Comparison of ENCODE assay signal across 25 cellular contexts in the genomic region with DNA sequence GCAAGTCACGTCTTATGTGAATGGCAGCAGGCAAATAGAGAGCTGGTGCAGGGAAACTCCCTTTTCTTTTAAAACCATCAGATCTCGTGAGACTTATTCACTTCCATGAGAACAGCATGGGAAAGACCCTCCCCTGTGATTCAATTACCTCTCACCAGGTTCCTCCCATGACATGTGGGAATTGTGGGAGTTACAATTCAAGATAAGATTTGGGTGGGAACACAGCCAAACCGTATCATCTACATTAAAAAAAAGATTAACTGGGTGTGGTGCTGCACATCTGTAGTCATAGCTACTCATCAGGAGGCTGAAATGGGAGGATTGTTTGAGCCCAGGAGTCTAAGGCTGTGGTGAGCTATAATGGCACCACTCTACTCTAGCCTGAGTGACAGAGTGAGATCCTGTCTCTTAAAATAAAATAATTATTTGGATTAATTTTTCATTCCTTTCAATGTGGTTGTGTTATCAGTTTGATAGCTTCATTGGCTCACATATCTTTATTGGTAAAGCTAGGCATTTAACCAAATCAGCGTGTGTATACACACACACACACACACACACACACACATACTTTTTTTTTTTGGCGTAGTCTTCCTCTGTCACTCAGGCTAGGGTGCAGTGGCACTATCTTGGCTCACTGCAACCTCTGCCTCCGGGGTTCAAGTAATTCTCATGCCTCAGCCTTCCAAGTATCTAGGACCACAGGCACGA. TPM values are rescaled to one million over a fixed set of nuclear protein-coding genes. Genes with fewer than 3 reads are reported as not detected.
DNase-seq lines count a peak whose midpoint lies in the region; ATAC-seq, FAIRE-seq and TF ChIP-seq lines count a peak whose summit lies in the region.
"Had no signal": no experiment of that assay in that cellular context is flagged by ENCODE, and none has a peak within 500 bp of the region (broad histone marks: within the 10 kb centered on the region; RNA-seq: fewer than 3 reads in every experiment).

No MANE protein-coding gene starts in this region.

- TF ChIP-seq EP300 in H1 (IDR thresholded peaks at IDR 0.05; ENCODE audit: borderline replicate concordance in 1 of 2, low read depth in 2 of 2, low read length in 2 of 2): no peak

- H3K9me3 Mint-ChIP-seq in GM23338: no peaks in the 10 kb centered on the region
- no peaks in the 10 kb centered on the region for H3K9me3 Mint-ChIP-seq in neural progenitor cell
- no peaks in the 10 kb centered on the region for H3K9me3 Mint-ChIP-seq in osteocyte (ENCODE audit: unreplicated experiment)
- H3K9me3 Mint-ChIP-seq in naive thymus-derived CD4-positive, alpha-beta T cell: no peaks in the 10 kb centered on the region
- H3K9me3 Mint-ChIP-seq: activated CD8-positive, alpha-beta T cell treated with anti-CD3 and anti-CD28 coated beads for 36 hours; stimulated activated naive CD8-positive, alpha-beta T cell treated with anti-CD3 and anti-CD28 coated beads, Interleukin-15, Interleukin-2, amounts not matched to agents 100 ng/mL and 50 ng/mL, for 24 hours had no signal

- H3K9me2 ChIP-seq in GM23338 (ENCODE audit: insufficient read depth) (no peaks in the 10 kb centered on the region), Karpas-422 (replicated peaks; ENCODE audit: insufficient read depth, low read length) (no peaks in the 10 kb centered on the region)

- ATAC-seq in GM23338: peak; percentile 49
- no peak for ATAC-seq in HG03460 (IDR thresholded peaks at IDR 0.05; ENCODE audit: unreplicated experiment)
- ATAC-seq in naive thymus-derived CD4-positive, alpha-beta T cell: no peak
- ATAC-seq: activated CD8-positive, alpha-beta T cell treated with anti-CD3 and anti-CD28 coated beads for 36 hours; SK-N-SH treated with all-trans-retinoic acid at 6 μM for 48 hours had no signal

- H3K9ac ChIP-seq in Karpas-422 (ENCODE audit: low read length) (no peak overlapping the region), H1 (replicated peaks in 1 of 4; ENCODE audit: extremely low read depth in 1 of 4, low read depth in 3 of 4, low read length in 3 of 4) (no peak overlapping the region), neural progenitor cell (no peak overlapping the region)

- H3K79me2 ChIP-seq in GM23338 (replicated peaks; ENCODE audit: insufficient read depth): peaks cover 82% of the 10 kb centered on the region
- H3K79me2 ChIP-seq in Karpas-422 (ENCODE audit: low read length): peaks cover 91% of the 10 kb centered on the region
- peaks cover 0 to 67% of the 10 kb centered on the region in 2 experiments; a peak in 3 of 4 replicates for H3K79me2 ChIP-seq in H1 (ENCODE audit: control insufficient read depth in 1 of 2, insufficient read depth in 2 of 2, low read length in 2 of 2)
- peaks cover 98% of the 10 kb centered on the region for H3K79me2 ChIP-seq in neural progenitor cell (ENCODE audit: low read depth)

- CTCF ChIA-PET in H1 (lab: Charles Lee; ENCODE audit: partially characterized antibody): no interaction called here
- CTCF ChIA-PET in naive thymus-derived CD4-positive, alpha-beta T cell (lab: Charles Lee): interaction anchor here (0.6 kb wide), 1 partner anchor 31 kb away, joined by 4 read pairs; no protein-coding TSS in a partner anchor

- H3K4me3 Mint-ChIP-seq in GM23338 (no peak overlapping the region), neural progenitor cell (no peak overlapping the region), osteocyte (ENCODE audit: unreplicated experiment) (no peak overlapping the region)
- H3K4me3 Mint-ChIP-seq in naive thymus-derived CD4-positive, alpha-beta T cell: peak overlapping the region in 1 of 10 donors; percentile 6
- H3K4me3 Mint-ChIP-seq: activated CD8-positive, alpha-beta T cell treated with anti-CD3 and anti-CD28 coated beads for 36 hours; stimulated activated naive CD8-positive, alpha-beta T cell treated with anti-CD3 and anti-CD28 coated beads, Interleukin-15, Interleukin-2, amounts not matched to agents 100 ng/mL and 50 ng/mL, for 24 hours had no signal

- H3K4me1 Mint-ChIP-seq in GM23338 (peaks cover 21% of the 10 kb centered on the region), neural progenitor cell (peaks cover 25% of the 10 kb centered on the region), osteocyte (ENCODE audit: unreplicated experiment) (peaks cover 7% of the 10 kb centered on the region)
- H3K4me1 Mint-ChIP-seq in naive thymus-derived CD4-positive, alpha-beta T cell: peaks cover 5 to 76% (median 64%) of the 10 kb centered on the region in 7 donors

- H3K79me1 ChIP-seq in H1 (ENCODE audit: low read depth, low read length): peaks cover 2% of the 10 kb centered on the region; the same call in 1 of the 2 replicates

- no peak for TF ChIP-seq RAD21 in H1 (IDR thresholded peaks at IDR 0.05 in 1 of 2, conservative IDR thresholded peaks at IDR 0.05 in 1 of 2; ENCODE audit: low read depth in 2 of 2, low read length in 2 of 2)

- FAIRE-seq in H1 (lab: Jason Lieb, UNC): no peak

- H4K5ac ChIP-seq in H1 (ENCODE audit: insufficient read length, low read depth, low read length): no peak overlapping the region

- POLR2A ChIA-PET in H1 (lab: Charles Lee; ENCODE audit: partially characterized antibody): interaction anchor here (1.1 to 2.2 kb wide), 5 partner anchors 22 to 123 kb away, joined by 3 to 8 read pairs (median 4); partner anchors contain the start of gene DENND4C
- POLR2A ChIA-PET in naive thymus-derived CD4-positive, alpha-beta T cell (lab: Charles Lee): no interaction called here

- no peak overlapping the region for H4K91ac ChIP-seq in H1 (replicated peaks; ENCODE audit: insufficient read length, low read length)

- H3K9me3 ChIP-seq in Karpas-422 (ENCODE audit: low read length) (no peaks in the 10 kb centered on the region), H1 (ENCODE audit: insufficient read depth in 2 of 2, low read depth in 1 of 2, low read length in 1 of 2) (no peaks in the 10 kb centered on the region), neural progenitor cell (ENCODE audit: low read depth) (no peaks in the 10 kb centered on the region)
- H3K9me3 ChIP-seq in naive thymus-derived CD4-positive, alpha-beta T cell (ENCODE audit: control insufficient read depth in 2 of 3, low read length in 3 of 3): no peaks in the 10 kb centered on the region
- H3K9me3 ChIP-seq: spleen, tibial nerve had no signal

- no peak for TF ChIP-seq CTCF in GM23338 (conservative IDR thresholded peaks at IDR 0.05; ENCODE audit: low read depth in 2 of 2)
- no peak for TF ChIP-seq CTCF in H1 (IDR thresholded peaks at IDR 0.05; ENCODE audit: control extremely low read depth in 1 of 3, insufficient read depth in 1 of 3, low read depth in 1 of 3, low read length in 3 of 3)
- TF ChIP-seq CTCF in neural progenitor cell (IDR thresholded peaks at IDR 0.05): no peak
- no peak for TF ChIP-seq CTCF in osteocyte (IDR thresholded peaks at IDR 0.05)

- no peak overlapping the region for H3K4ac ChIP-seq in H1 (replicated peaks; ENCODE audit: insufficient read length, low read depth, low read length)

- no peak overlapping the region for H2BK20ac ChIP-seq in H1 (ENCODE audit: low read length)

- no peak overlapping the region for H2BK15ac ChIP-seq in H1 (ENCODE audit: low read length)

- no peak overlapping the region for H3K14ac ChIP-seq in H1 (ENCODE audit: insufficient read length)

- H3K27me3 ChIP-seq in GM23338 (ENCODE audit: insufficient read depth) (no peaks in the 10 kb centered on the region), Karpas-422 (ENCODE audit: low read length) (no peaks in the 10 kb centered on the region), H1 (replicated peaks in 1 of 4; ENCODE audit: control insufficient read depth in 3 of 4, extremely low read depth in 1 of 4, insufficient read depth in 3 of 4, low read length in 3 of 4) (no peaks in the 10 kb centered on the region), neural progenitor cell (no peaks in the 10 kb centered on the region)
- no peaks in the 10 kb centered on the region for H3K27me3 ChIP-seq in naive thymus-derived CD4-positive, alpha-beta T cell (ENCODE audit: control insufficient read depth in 2 of 2, insufficient read depth in 2 of 2, low read length in 2 of 2)
- H3K27me3 ChIP-seq: spleen, tibial nerve had no signal

- H4K8ac ChIP-seq in H1 (ENCODE audit: extremely low read depth, insufficient read depth, low read length): no peak overlapping the region

- no peak overlapping the region for H3K23ac ChIP-seq in H1 (ENCODE audit: insufficient read length)

- no peak overlapping the region for H3K18ac ChIP-seq in H1 (ENCODE audit: extremely low read depth, low read length)

- intact Hi-C loops in naive thymus-derived CD4-positive, alpha-beta T cell (cut with micrococcal nuclease): no loop called here

- H3F3A ChIP-seq in GM23338 (replicated peaks; ENCODE audit: low read depth) (no peaks in the 10 kb centered on the region), neural progenitor cell (ENCODE audit: low read depth) (peaks cover 27% of the 10 kb centered on the region)

- no peak for TF ChIP-seq POLR2A in H1 (IDR thresholded peaks at IDR 0.05; ENCODE audit: control extremely low read depth in 1 of 2, low read depth in 2 of 2, low read length in 2 of 2)

- H3K4me3 ChIP-seq in GM23338 (no peak overlapping the region), Karpas-422 (ENCODE audit: low read length) (no peak overlapping the region), H1 (ENCODE audit: extremely low read depth in 1 of 4, insufficient read depth in 2 of 4, low read depth in 3 of 4, low read length in 4 of 4) (no peak overlapping the region), neural progenitor cell (no peak overlapping the region)
- H3K4me3 ChIP-seq in naive thymus-derived CD4-positive, alpha-beta T cell (ENCODE audit: low read length): no peak overlapping the region
- H3K4me3 ChIP-seq: spleen, tibial nerve had no signal

- H2BK120ac ChIP-seq in H1 (replicated peaks; ENCODE audit: low read depth, low read length): no peak overlapping the region

- no peak overlapping the region for H2BK5ac ChIP-seq in H1 (ENCODE audit: low read depth, low read length)

- H3K4me2 ChIP-seq in GM23338 (0 out of 2 replicates have a peak overlapping the region, but pooled peaks have one; percentile 33), Karpas-422 (ENCODE audit: low read depth, low read length, poor library complexity, severe bottlenecking) (no peak overlapping the region), H1 (ENCODE audit: insufficient read depth in 1 of 2, low read depth in 2 of 2, low read length in 2 of 2) (no peak overlapping the region), neural progenitor cell (peak overlapping the region; percentile 64)

- WGBS in H1 (ENCODE audit: extremely low coverage in 1 of 2, insufficient coverage in 1 of 2, insufficient read length in 1 of 2, insufficient replicate concordance in 2 of 2, low coverage in 1 of 2, low lambda C conversion rate in 2 of 2, missing lambda C conversion rate in 1 of 2), 2 experiments: 88% methylated on average over 7 of the region's 7 CpGs; no CpG with 5 or more reads in 1 of the 2 experiments

- H3K4me1 ChIP-seq in GM23338 (ENCODE audit: insufficient read depth) (peaks cover 10% of the 10 kb centered on the region), Karpas-422 (ENCODE audit: low read length) (peaks cover 24% of the 10 kb centered on the region), H1 (replicated peaks in 1 of 4; ENCODE audit: control insufficient read depth in 3 of 4, insufficient read depth in 4 of 4, low read length in 3 of 4) (peaks cover 0 to 8% (median 6%) of the 10 kb centered on the region in 4 experiments; a peak in 6 of 7 replicates), neural progenitor cell (peaks cover 17% of the 10 kb centered on the region)
- peaks cover 4 to 5% of the 10 kb centered on the region in 2 donors for H3K4me1 ChIP-seq in naive thymus-derived CD4-positive, alpha-beta T cell (ENCODE audit: control insufficient read depth in 2 of 2, insufficient read depth in 2 of 2, low read length in 2 of 2)

- H3K27ac ChIP-seq in GM23338 (ENCODE audit: low read depth): peak overlapping the region; percentile 77; the same call in 1 of the 2 replicates
- no peak overlapping the region for H3K27ac ChIP-seq in Karpas-422 (ENCODE audit: low read length)
- H3K27ac ChIP-seq in H1 (ENCODE audit: low read depth, low read length): no peak overlapping the region
- peak overlapping the region; percentile 71 for H3K27ac ChIP-seq in neural progenitor cell
- no peak overlapping the region for H3K27ac ChIP-seq in naive thymus-derived CD4-positive, alpha-beta T cell (ENCODE audit: low read depth, low read length)
- H3K27ac ChIP-seq: HL-60, spleen, tibial nerve had no signal

- DNase-seq in GM23338 (ENCODE audit: low spot score) (no peak), Karpas-422 (peak; percentile 33), H1 (ENCODE audit: low read depth in 1 of 2, low spot score in 2 of 2) (no peak), neural progenitor cell (ENCODE audit: low spot score) (no peak), osteocyte (ENCODE audit: extremely low spot score, unreplicated experiment) (no peak)
- no peak for DNase-seq in naive thymus-derived CD4-positive, alpha-beta T cell
- DNase-seq: activated CD8-positive, alpha-beta T cell treated with anti-CD3 and anti-CD28 coated beads for 36 hours; activated naive CD4-positive, alpha-beta T cell; AML-193; amniotic stem cell; caudate nucleus; EL; foreskin melanocyte; kidney glomerular epithelial cell; MV-4-11; NCI-H187; NCI-H446; NK-92 treated with Interleukin-12 subunit alpha and Interleukin-12 subunit beta, amount 100 ng/mL, for 24 hours; spleen; stimulated activated CD4-positive, alpha-beta T cell treated with anti-CD3 and anti-CD28 coated beads, Interleukin-4, amount 100 ng/mL, for 24 hours had no signal

- H3K23me2 ChIP-seq in H1 (ENCODE audit: low read depth, low read length): no peaks in the 10 kb centered on the region

- peaks cover 6% of the 10 kb centered on the region for H3K27me3 Mint-ChIP-seq in GM23338 (ENCODE audit: insufficient read depth, low read depth, poor library complexity)
- peaks cover 3% of the 10 kb centered on the region for H3K27me3 Mint-ChIP-seq in neural progenitor cell (ENCODE audit: insufficient read depth, low read depth)
- H3K27me3 Mint-ChIP-seq in osteocyte (ENCODE audit: unreplicated experiment): no peaks in the 10 kb centered on the region
- no peaks in the 10 kb centered on the region for H3K27me3 Mint-ChIP-seq in naive thymus-derived CD4-positive, alpha-beta T cell
- H3K27me3 Mint-ChIP-seq: activated CD8-positive, alpha-beta T cell treated with anti-CD3 and anti-CD28 coated beads for 36 hours; stimulated activated naive CD8-positive, alpha-beta T cell treated with anti-CD3 and anti-CD28 coated beads, Interleukin-15, Interleukin-2, amounts not matched to agents 100 ng/mL and 50 ng/mL, for 24 hours had no signal

- H4K20me1 ChIP-seq in GM23338 (replicated peaks; ENCODE audit: insufficient read depth) (peaks cover 6% of the 10 kb centered on the region; the same call in 1 of the 2 replicates), Karpas-422 (ENCODE audit: insufficient read depth, low read depth, low read length) (no peaks in the 10 kb centered on the region; the same call in 1 of the 2 replicates), H1 (replicated peaks in 1 of 2; ENCODE audit: control insufficient read depth in 1 of 2, insufficient read depth in 2 of 2, low read length in 2 of 2) (peaks cover 0 to 4% of the 10 kb centered on the region in 2 experiments), neural progenitor cell (ENCODE audit: low read depth) (peaks cover 30% of the 10 kb centered on the region)

- H3K36me3 ChIP-seq in GM23338 (ENCODE audit: insufficient read depth) (no peaks in the 10 kb centered on the region), Karpas-422 (ENCODE audit: insufficient read depth, low read length) (no peaks in the 10 kb centered on the region), H1 (ENCODE audit: control insufficient read depth in 2 of 4, insufficient read depth in 4 of 4, low read length in 3 of 4) (no peaks in the 10 kb centered on the region), neural progenitor cell (peaks cover 4% of the 10 kb centered on the region)
- H3K36me3 ChIP-seq in naive thymus-derived CD4-positive, alpha-beta T cell (ENCODE audit: control insufficient read depth in 2 of 3, insufficient read depth in 3 of 3, low read length in 3 of 3): no peaks in the 10 kb centered on the region

- no peak overlapping the region for H2AFZ ChIP-seq in GM23338
- no peak overlapping the region for H2AFZ ChIP-seq in Karpas-422 (ENCODE audit: low read length)
- no peak overlapping the region for H2AFZ ChIP-seq in H1 (ENCODE audit: low read length)
- no peak overlapping the region for H2AFZ ChIP-seq in neural progenitor cell (replicated peaks)

- H2AK5ac ChIP-seq in H1 (ENCODE audit: low read depth, low read length): no peak overlapping the region

- H3K27ac Mint-ChIP-seq in GM23338 (peak overlapping the region; percentile 70; the same call in 1 of the 2 replicates), neural progenitor cell (no peak overlapping the region), osteocyte (ENCODE audit: unreplicated experiment) (no peak overlapping the region)
- peak overlapping the region in 4 of 9 donors; percentile 38 to 59 (median 56) for H3K27ac Mint-ChIP-seq in naive thymus-derived CD4-positive, alpha-beta T cell
- H3K27ac Mint-ChIP-seq: activated CD8-positive, alpha-beta T cell treated with anti-CD3 and anti-CD28 coated beads for 36 hours; stimulated activated naive CD8-positive, alpha-beta T cell treated with anti-CD3 and anti-CD28 coated beads, Interleukin-15, Interleukin-2, amounts not matched to agents 100 ng/mL and 50 ng/mL, for 24 hours had no signal

- H3K36me3 Mint-ChIP-seq in GM23338 (ENCODE audit: low read depth) (peaks cover 9% of the 10 kb centered on the region; the same call in 1 of the 3 replicates), neural progenitor cell (peaks cover 2% of the 10 kb centered on the region), osteocyte (ENCODE audit: unreplicated experiment) (no peaks in the 10 kb centered on the region)
- H3K36me3 Mint-ChIP-seq in naive thymus-derived CD4-positive, alpha-beta T cell: peaks cover 0 to 37% (median 13%) of the 10 kb centered on the region in 5 donors

- no peak overlapping the region for H2BK12ac ChIP-seq in H1 (ENCODE audit: low read depth, low read length)

- H3K56ac ChIP-seq in H1 (replicated peaks; ENCODE audit: insufficient read length, low read depth, low read length): no peak overlapping the region

RNA-seq across cellular contexts. Expression of gene DENND4C, which starts 21.8 kb away (rescaled TPM):
- total RNA-seq in GM23338 (2014; rRNA removed; shearing (Covaris generic)): 30.8 and 43.7 TPM in 2 replicates
- polyA plus RNA-seq in GM23338 (2016; fragmentation: Nextera tagmentation; extraction: Ambion mirVana): 5.2 and 6.4 TPM in 2 replicates
- total RNA-seq in Karpas-422 (2014; rRNA removed; shearing (Covaris generic); ENCODE audit: low replicate concordance): 42.8 and 47.9 TPM in 2 replicates
- total RNA-seq in H1 (2021; fragmentation: NEBNext Ultra II Directional; extraction: Animal tissue kit (Norgen Biotek cat#: 25700)): 18.9 and 19.8 TPM in 2 replicates
- polyA plus RNA-seq in H1 (2011; rRNA removed): 4.8 and 6.9 TPM in 2 replicates
- polyA plus RNA-seq in H1 (2011; cell fraction: cytosol; rRNA removed): 8.3 TPM
- 5.7 TPM for polyA plus RNA-seq in H1 (2011; cell fraction: nucleus; rRNA removed)
- 6.2 to 11.8 TPM (median 8.4 TPM) in 4 replicates for polyA plus RNA-seq in H1 (2012, experiment 1 of 2)
- polyA plus RNA-seq in H1 (2012, experiment 2 of 2): 0.63 TPM
- polyA plus RNA-seq in H1 (2013, experiment 1 of 2): 8.0 TPM
- 7.9 TPM for polyA plus RNA-seq in H1 (2013, experiment 2 of 2)
- 28.5 and 47.2 TPM in 2 replicates for polyA minus RNA-seq in H1 (2011; rRNA and poly(A)+ RNA removed)
- polyA minus RNA-seq in H1 (2011; cell fraction: cytosol; rRNA and poly(A)+ RNA removed): 16.4 TPM
- 52.8 TPM for polyA minus RNA-seq in H1 (2011; cell fraction: nucleus; rRNA and poly(A)+ RNA removed)
- 40.7 and 73.4 TPM in 2 replicates for total RNA-seq in neural progenitor cell (ENCODE audit: low replicate concordance)
- total RNA-seq in osteocyte: 41.3 and 45.9 TPM in 2 replicates
- total RNA-seq in naive thymus-derived CD4-positive, alpha-beta T cell: 10 to 100 TPM; 43.5 to 77.5 (median 52.0) TPM
- 10 to 100 TPM; 34.7 to 35.2 TPM for polyA plus RNA-seq in naive thymus-derived CD4-positive, alpha-beta T cell

Comparison
In these comparisons a context has a peak if more than half of its experiments do, and no peak if none do; other contexts are left out.
1. H3K27ac ChIP-seq: peak in GM23338 (single experiment) and neural progenitor cell (single experiment); none in Karpas-422 (single experiment), H1 (single experiment) and naive thymus-derived CD4-positive, alpha-beta T cell (single experiment).
2. H3K4me2 ChIP-seq: peak in GM23338 (single experiment) and neural progenitor cell (single experiment); none in Karpas-422 (single experiment) and H1 (0 of 2).